ENCODE assay signal across 12 cellular contexts in genomic region chr22:46110215-46110614, GRCh38. TPM values are rescaled to one million over a fixed set of nuclear protein-coding genes. Genes with fewer than 3 reads are reported as not detected.
DNase-seq lines count a peak whose midpoint lies in the region; ATAC-seq and TF ChIP-seq lines count a peak whose summit lies in the region.
"Had no signal": no experiment of that assay in that cellular context is flagged by ENCODE, and none has a peak within 500 bp of the region (broad histone marks: within the 10 kb centered on the region; RNA-seq: fewer than 3 reads in every experiment).

No MANE protein-coding gene starts in this region.

- no peak overlapping the region for H3K4me3 Mint-ChIP-seq in activated CD4-positive, alpha-beta T cell treated with anti-CD3 and anti-CD28 coated beads for 36 hours

- H3K9me3 ChIP-seq in SK-N-SH = no peaks in the 10 kb centered on the region
- H3K9me3 ChIP-seq in stomach smooth muscle (ENCODE audit: control insufficient read depth in 2 of 2, low read length in 2 of 2) = no peaks in the 10 kb centered on the region

- peak overlapping the region; percentile 60 to 98 for H3K27ac ChIP-seq in SK-N-SH (ENCODE audit: low read depth in 2 of 2, low read length in 1 of 2)
- no peak overlapping the region for H3K27ac ChIP-seq in foreskin keratinocyte
- peak overlapping the region; percentile 83 for H3K27ac ChIP-seq in stomach smooth muscle (ENCODE audit: low read length)

- H3K9ac ChIP-seq in SK-N-SH (no peak overlapping the region), stomach smooth muscle (ENCODE audit: low read length in 2 of 2) (no peak overlapping the region)

- TF ChIP-seq RAD21 in SK-N-SH (IDR thresholded peaks at IDR 0.05; ENCODE audit: low read length) = no peak

- TF ChIP-seq CTCF in SK-N-SH (IDR thresholded peaks at IDR 0.05) (no peak), foreskin keratinocyte (conservative IDR thresholded peaks at IDR 0.05) (no peak)

- TF ChIP-seq EP300 in SK-N-SH (IDR thresholded peaks at IDR 0.05; ENCODE audit: borderline replicate concordance in 1 of 2, low read depth in 1 of 2, low read length in 1 of 2) = no peak

- WGBS in SK-N-SH (ENCODE audit: low lambda C conversion rate) = 65% methylated on average over 5 of the region's 9 CpGs

- H3K4me1 ChIP-seq in SK-N-SH (ENCODE audit: control insufficient read depth in 1 of 2, insufficient read depth in 2 of 2, low read depth in 1 of 2, low read length in 1 of 2) (peaks cover 43 to 92% of the 10 kb centered on the region in 2 experiments), foreskin keratinocyte (peaks cover 16% of the 10 kb centered on the region), stomach smooth muscle (ENCODE audit: control insufficient read depth, insufficient read depth, low read length) (peaks cover 97% of the 10 kb centered on the region)

- ATAC-seq in activated CD4-positive, alpha-beta T cell treated with anti-CD3 and anti-CD28 coated beads for 36 hours = peak; percentile 38
- peak; percentile 49 for ATAC-seq in foreskin keratinocyte

- H3K4me1 Mint-ChIP-seq in activated CD4-positive, alpha-beta T cell treated with anti-CD3 and anti-CD28 coated beads for 36 hours = no peaks in the 10 kb centered on the region

- H3K36me3 Mint-ChIP-seq in activated CD4-positive, alpha-beta T cell treated with anti-CD3 and anti-CD28 coated beads for 36 hours (ENCODE audit: low read depth) = no peaks in the 10 kb centered on the region

- peaks cover 75 to 92% of the 10 kb centered on the region in 2 experiments for H3K36me3 ChIP-seq in SK-N-SH (replicated peaks in 1 of 2; ENCODE audit: control insufficient read depth in 1 of 2, insufficient read depth in 2 of 2, low read length in 1 of 2)
- H3K36me3 ChIP-seq in stomach smooth muscle (ENCODE audit: control insufficient read depth in 2 of 2, insufficient read depth in 2 of 2, low read length in 2 of 2) = peaks cover 20 to 27% of the 10 kb centered on the region in 2 donors

- peak; percentile 40 for DNase-seq in activated CD4-positive, alpha-beta T cell treated with anti-CD3 and anti-CD28 coated beads for 36 hours
- DNase-seq in activated CD4-positive, alpha-beta T cell treated with anti-CD3 and anti-CD28 coated beads, Interleukin-2, amount 50 U/mL, for 4 hours = no peak
- DNase-seq in SK-N-SH (no peak), foreskin keratinocyte (no peak), NCI-H526 (lab: John Stamatoyannopoulos, UW) (no peak), putamen (ENCODE audit: low spot score) (no peak), NCI-H2196 treated with DMSO at 0.1 percent for 48 hours (lab: John Stamatoyannopoulos, UW; ENCODE audit: unreplicated experiment) (no peak)
- DNase-seq: amniotic stem cell, NCI-H1048, T-helper 2 cell had no signal

- peaks cover 67% of the 10 kb centered on the region for H3K79me2 ChIP-seq in SK-N-SH (ENCODE audit: insufficient read depth)

- H3K4me2 ChIP-seq in SK-N-SH = peak overlapping the region; percentile 11; the same call in 1 of the 2 replicates
- H3K4me2 ChIP-seq: smooth muscle cell had no signal

- peaks cover 100% of the 10 kb centered on the region for H4K20me1 ChIP-seq in SK-N-SH (ENCODE audit: insufficient read depth)

- H3F3A ChIP-seq in SK-N-SH (replicated peaks; ENCODE audit: insufficient read depth) = peaks cover 95% of the 10 kb centered on the region

- no peak overlapping the region for H2AFZ ChIP-seq in SK-N-SH (ENCODE audit: low read depth)

- no peak overlapping the region for H3K4me3 ChIP-seq in SK-N-SH (ENCODE audit: low read depth in 2 of 2, low read length in 1 of 2)
- no peak overlapping the region for H3K4me3 ChIP-seq in stomach smooth muscle (ENCODE audit: low read length in 2 of 2)
- H3K4me3 ChIP-seq: smooth muscle cell had no signal

- CTCF ChIA-PET in activated CD4-positive, alpha-beta T cell treated with anti-CD3 and anti-CD28 coated beads for 36 hours (lab: Charles Lee) = interaction anchor here (0.8 kb wide), 1 partner anchor 104 kb away, joined by 3 read pairs; no protein-coding TSS in a partner anchor
- CTCF ChIA-PET in SK-N-SH (lab: Yijun Ruan, JAX) = interaction anchor here (0.9 kb wide), 1 partner anchor 12 kb away, joined by 4 read pairs; no protein-coding TSS in a partner anchor

- no peaks in the 10 kb centered on the region for H3K9me3 Mint-ChIP-seq in activated CD4-positive, alpha-beta T cell treated with anti-CD3 and anti-CD28 coated beads for 36 hours (ENCODE audit: low read depth)

- no peaks in the 10 kb centered on the region for H3K27me3 ChIP-seq in SK-N-SH (ENCODE audit: insufficient read depth)
- no peaks in the 10 kb centered on the region for H3K27me3 ChIP-seq in foreskin keratinocyte
- no peaks in the 10 kb centered on the region for H3K27me3 ChIP-seq in stomach smooth muscle (ENCODE audit: control insufficient read depth in 1 of 2, insufficient read depth in 2 of 2, low read length in 2 of 2)

- no peaks in the 10 kb centered on the region for H3K9me2 ChIP-seq in SK-N-SH

- intact Hi-C loops in activated CD4-positive, alpha-beta T cell treated with anti-CD3 and anti-CD28 coated beads for 36 hours (cut with DNase I, micrococcal nuclease) = loop anchor here in 1 of 2 experiments (10.0 kb wide), 2 partner anchors 245 to 535 kb away; no protein-coding TSS in a partner anchor

- H3K27me3 Mint-ChIP-seq in activated CD4-positive, alpha-beta T cell treated with anti-CD3 and anti-CD28 coated beads for 36 hours = no peaks in the 10 kb centered on the region

- no peak overlapping the region for H3K27ac Mint-ChIP-seq in activated CD4-positive, alpha-beta T cell treated with anti-CD3 and anti-CD28 coated beads for 36 hours

- POLR2A ChIA-PET in activated CD4-positive, alpha-beta T cell treated with anti-CD3 and anti-CD28 coated beads for 36 hours (lab: Charles Lee) = no interaction called here
- POLR2A ChIA-PET in SK-N-SH (lab: Yijun Ruan, JAX) = no interaction called here

TF ChIP-seq in SK-N-SH, 30 proteins besides CTCF, POLR2A, EP300 and RAD21:
- TF ChIP-seq POLR2AphosphoS5 (IDR thresholded peaks at IDR 0.05; ENCODE audit: low read depth, low read length) (peak; percentile 42; the same call in 1 of the 2 replicates), SIN3A (IDR thresholded peaks at IDR 0.05; ENCODE audit: borderline replicate concordance, low read depth, low read length) (0 out of 2 replicates have a peak, but pooled peaks have one; percentile 8), PBX3 (IDR thresholded peaks at IDR 0.05) (peak; percentile 13; the same call in 1 of the 2 replicates), REST (IDR thresholded peaks at IDR 0.05; ENCODE audit: low read depth, low read length) (no peak)

RNA-seq across cellular contexts. Expression of gene PPARA, which starts 40.1 kb away (rescaled TPM):
- total RNA-seq in activated CD4-positive, alpha-beta T cell treated with anti-CD3 and anti-CD28 coated beads for 36 hours = 1 to 10 TPM; 6.2 to 8.9 TPM
- polyA plus RNA-seq in SK-N-SH (2012; rRNA removed) (4.5 TPM in 2 replicates), foreskin keratinocyte (2.1 and 3.2 TPM in 2 replicates)
- polyA plus RNA-seq in SK-N-SH (2012; cell fraction: cytosol; rRNA removed) = 4.1 and 4.4 TPM in 2 replicates
- 5.8 and 6.8 TPM in 2 replicates for polyA plus RNA-seq in SK-N-SH (2012; cell fraction: nucleus; rRNA removed)
- 9.1 and 10.0 TPM in 2 replicates for total RNA-seq in foreskin keratinocyte
